Comparison of ENCODE assay signal across 10 cellular contexts in genomic region chr6:137927777-137928218, GRCh38.
A peak's percentile ranks its signal among the peaks of the same experiment; 100 is the strongest.
DNase-seq lines count a peak whose midpoint lies in the region; ATAC-seq, FAIRE-seq and TF ChIP-seq lines count a peak whose summit lies in the region.
"Had no signal": no experiment of that assay in that cellular context is flagged by ENCODE, and none has a peak within 500 bp of the region (broad histone marks: within the 10 kb centered on the region; RNA-seq: fewer than 3 reads in every experiment).

No MANE protein-coding gene starts in this region.

- H3K4me3 Mint-ChIP-seq in stimulated activated naive CD8-positive, alpha-beta T cell treated with anti-CD3 and anti-CD28 coated beads, Interleukin-15, Interleukin-2, amounts not matched to agents 100 ng/mL and 50 ng/mL, for 24 hours = peak overlapping the region; percentile 75

- H3K9me3 ChIP-seq in MM.1S (replicated peaks; ENCODE audit: insufficient read depth, low read length) = no peaks in the 10 kb centered on the region
- H3K9me3 ChIP-seq in HepG2 (ENCODE audit: low read length) = no peaks in the 10 kb centered on the region
- peaks cover 4% of the 10 kb centered on the region; the same call in 1 of the 2 replicates for H3K9me3 ChIP-seq in PC-9 (ENCODE audit: insufficient read depth, low read depth)

- in situ Hi-C loops in HepG2 (cut with HindIII; ENCODE audit: extremely low pct_ligation_motif_present, low pct_unique_long_range_greater_than_20kb) = no loop called here

- 19% methylated on average over 8 of the region's 8 CpGs for WGBS in HepG2 (ENCODE audit: low lambda C conversion rate)

- no TSS peak for BruUV-seq in HepG2 (replicated peaks; lab: Mats Ljungman, UMichigan)
- BruUV-seq in PC-9 (replicated peaks; lab: Mats Ljungman, UMichigan) = no TSS peak

- H3K27ac ChIP-seq in MM.1S (ENCODE audit: low read length) (peak overlapping the region; percentile 95), HepG2 (ENCODE audit: extremely low read length, insufficient read depth, low read length) (no peak overlapping the region), PC-9 (no peak overlapping the region)
- H3K27ac ChIP-seq: parathyroid adenoma, SK-N-MC had no signal

- TF ChIP-seq CTCF in GM12864 (IDR thresholded peaks at IDR 0.05; ENCODE audit: low read depth, low read length, missing control alignments) (no peak), MM.1S (IDR thresholded peaks at IDR 0.05; ENCODE audit: low read length) (no peak), HepG2 (CRISPR knock-in tag; IDR thresholded peaks at IDR 0.05) (no peak), PC-9 (conservative IDR thresholded peaks at IDR 0.05) (no peak)

- peak overlapping the region; percentile 66 for H3K4me2 ChIP-seq in MM.1S (ENCODE audit: low read depth, low read length)
- no peak overlapping the region for H3K4me2 ChIP-seq in HepG2 (ENCODE audit: low read depth, low read length)
- H3K4me2 ChIP-seq in PC-9 = no peak overlapping the region

- H3K4me1 ChIP-seq in MM.1S (ENCODE audit: low read length) (peaks cover 60% of the 10 kb centered on the region), HepG2 (ENCODE audit: insufficient read depth, low read length) (peaks cover 7% of the 10 kb centered on the region), PC-9 (replicated peaks; ENCODE audit: insufficient read depth) (peaks cover 45% of the 10 kb centered on the region)
- H3K4me1 ChIP-seq: parathyroid adenoma had no signal

- TF ChIP-seq POLR2A in HepG2 (IDR thresholded peaks at IDR 0.05; ENCODE audit: insufficient read depth in 1 of 2, low read depth in 2 of 2, low read length in 2 of 2) = no peak

- H3K9me3 Mint-ChIP-seq in stimulated activated naive CD8-positive, alpha-beta T cell treated with anti-CD3 and anti-CD28 coated beads, Interleukin-15, Interleukin-2, amounts not matched to agents 100 ng/mL and 50 ng/mL, for 24 hours = no peaks in the 10 kb centered on the region

- TF ChIP-seq EP300 in HepG2 (IDR thresholded peaks at IDR 0.05; ENCODE audit: low read depth in 2 of 2, low read length in 2 of 2) (no peak), HepG2 (CRISPR knock-in tag; IDR thresholded peaks at IDR 0.05; ENCODE audit: borderline replicate concordance) (no peak)

- no peak for FAIRE-seq in HepG2 (lab: Jason Lieb, UNC)

- peaks cover 33% of the 10 kb centered on the region for H3F3A ChIP-seq in MM.1S (ENCODE audit: insufficient read depth, low read length)
- peaks cover 24% of the 10 kb centered on the region; the same call in 1 of the 2 replicates for H3F3A ChIP-seq in PC-9 (ENCODE audit: insufficient read depth, low read depth)

- peaks cover 90% of the 10 kb centered on the region for H3K4me1 Mint-ChIP-seq in stimulated activated naive CD8-positive, alpha-beta T cell treated with anti-CD3 and anti-CD28 coated beads, Interleukin-15, Interleukin-2, amounts not matched to agents 100 ng/mL and 50 ng/mL, for 24 hours (ENCODE audit: low read depth)

- ATAC-seq in GM21717 (IDR thresholded peaks at IDR 0.05; ENCODE audit: unreplicated experiment) = peak; percentile 82
- ATAC-seq in HepG2 = no peak

- H3K27me3 Mint-ChIP-seq in stimulated activated naive CD8-positive, alpha-beta T cell treated with anti-CD3 and anti-CD28 coated beads, Interleukin-15, Interleukin-2, amounts not matched to agents 100 ng/mL and 50 ng/mL, for 24 hours = no peaks in the 10 kb centered on the region

- POLR2A ChIA-PET in HepG2 (lab: Yijun Ruan, JAX) = no interaction called here
- POLR2A ChIA-PET in PC-9 (lab: Charles Lee; ENCODE audit: unreplicated experiment) = no interaction called here

- H3K27ac Mint-ChIP-seq in stimulated activated naive CD8-positive, alpha-beta T cell treated with anti-CD3 and anti-CD28 coated beads, Interleukin-15, Interleukin-2, amounts not matched to agents 100 ng/mL and 50 ng/mL, for 24 hours = peak overlapping the region; percentile 99

- CTCF ChIA-PET in HepG2 (lab: Yijun Ruan, JAX; ENCODE audit: low intra/inter-chr PET ratio, low total read pairs) (no interaction called here), PC-9 (lab: Charles Lee) (no interaction called here)

- H4K20me1 ChIP-seq in MM.1S (ENCODE audit: insufficient read depth, low read length) (no peaks in the 10 kb centered on the region), HepG2 (ENCODE audit: insufficient read depth, low read length) (no peaks in the 10 kb centered on the region), PC-9 (ENCODE audit: insufficient read depth) (no peaks in the 10 kb centered on the region)

- DNase-seq in GM12864 (ENCODE audit: low read depth) (peak; percentile 91), MM.1S (peak; percentile 97), HepG2 (ENCODE audit: low spot score) (no peak), PC-9 (no peak), NCI-H510A (lab: John Stamatoyannopoulos, UW) (no peak)
- DNase-seq in activated CD8-positive, alpha-beta memory T cell treated with anti-CD3 and anti-CD28 coated beads for 48 hours (ENCODE audit: low read depth in 2 of 3, low spot score in 2 of 3) = peak; percentile 46 to 73 (median 50)

- H3K79me2 ChIP-seq in MM.1S (ENCODE audit: low read length) (no peaks in the 10 kb centered on the region), HepG2 (ENCODE audit: insufficient read depth, low read length) (no peaks in the 10 kb centered on the region), PC-9 (ENCODE audit: low read depth) (no peaks in the 10 kb centered on the region)
- H3K79me2 ChIP-seq: parathyroid adenoma had no signal

- H3K9me2 ChIP-seq in MM.1S (replicated peaks; ENCODE audit: insufficient read depth, low read length) (no peaks in the 10 kb centered on the region), PC-9 (ENCODE audit: insufficient read depth) (no peaks in the 10 kb centered on the region; the same call in 1 of the 2 replicates)

- H3K9ac ChIP-seq in MM.1S (ENCODE audit: low read length) (peak overlapping the region; percentile 66), HepG2 (ENCODE audit: insufficient read depth, low read depth, low read length) (no peak overlapping the region)
- H3K9ac ChIP-seq: parathyroid adenoma had no signal

- TF ChIP-seq RAD21 in HepG2 (CRISPR knock-in tag; IDR thresholded peaks at IDR 0.05) = no peak

- intact Hi-C loops in HepG2 (cut with micrococcal nuclease; ENCODE audit: unreplicated experiment) (loop anchor here (5.0 kb wide), 1 partner anchor 35 kb away; no protein-coding TSS in a partner anchor), PC-9 (cut with micrococcal nuclease; ENCODE audit: unreplicated experiment) (no loop called here)

- H2AFZ ChIP-seq in MM.1S (ENCODE audit: low read length) (no peak overlapping the region), HepG2 (ENCODE audit: low read length) (no peak overlapping the region), PC-9 (no peak overlapping the region)
- H2AFZ ChIP-seq: parathyroid adenoma had no signal

- H3K36me3 ChIP-seq in MM.1S (replicated peaks; ENCODE audit: insufficient read depth, low read length) (no peaks in the 10 kb centered on the region), HepG2 (replicated peaks in 1 of 2; ENCODE audit: control insufficient read depth in 1 of 2, insufficient read depth in 2 of 2, low read length in 2 of 2) (no peaks in the 10 kb centered on the region), PC-9 (ENCODE audit: low read depth) (no peaks in the 10 kb centered on the region)

- no peaks in the 10 kb centered on the region for H3K36me3 Mint-ChIP-seq in stimulated activated naive CD8-positive, alpha-beta T cell treated with anti-CD3 and anti-CD28 coated beads, Interleukin-15, Interleukin-2, amounts not matched to agents 100 ng/mL and 50 ng/mL, for 24 hours (ENCODE audit: low read depth)

- H3K4me3 ChIP-seq in GM12864 (ENCODE audit: low read depth, low read length) = peak overlapping the region; percentile 1; the same call in 1 of the 2 replicates
- H3K4me3 ChIP-seq in MM.1S (ENCODE audit: low read length) = peak overlapping the region; percentile 30
- no peak overlapping the region for H3K4me3 ChIP-seq in HepG2 (replicated peaks in 1 of 3; ENCODE audit: insufficient read depth in 1 of 3, low read depth in 2 of 3, low read length in 3 of 3)
- no peak overlapping the region for H3K4me3 ChIP-seq in PC-9
- H3K4me3 ChIP-seq: SK-N-MC had no signal

- no peaks in the 10 kb centered on the region for H3K27me3 ChIP-seq in MM.1S (replicated peaks; ENCODE audit: insufficient read depth, low read length)
- H3K27me3 ChIP-seq in HepG2 (ENCODE audit: control insufficient read depth in 1 of 2, insufficient read depth in 2 of 2, low read length in 2 of 2) = peaks cover 0 to 21% of the 10 kb centered on the region in 2 experiments; a peak in 3 of 5 replicates
- H3K27me3 ChIP-seq in PC-9 (ENCODE audit: insufficient read depth, low read depth) = no peaks in the 10 kb centered on the region

TF ChIP-seq in HepG2, 621 proteins besides CTCF, POLR2A, EP300 and RAD21 (continues in another document):
- TF ChIP-seq HNF4A (CRISPR knock-in tag; IDR thresholded peaks at IDR 0.05) (no peak), MNT (IDR thresholded peaks at IDR 0.05) (0 out of 2 replicates have a peak, but pooled peaks have one; percentile 23), ZBTB33 (CRISPR knock-in tag; IDR thresholded peaks at IDR 0.05) (0 out of 2 replicates have a peak, but pooled peaks have one; percentile 34)

Comparison
In these comparisons a context has a peak if more than half of its experiments do, and no peak if none do; other contexts are left out.
1. DNase-seq: peak in GM12864 (single experiment), MM.1S (single experiment) and activated CD8-positive, alpha-beta memory T cell treated with anti-CD3 and anti-CD28 coated beads for 48 hours (3 of 3); none in HepG2 (single experiment), PC-9 (0 of 2) and NCI-H510A (single experiment).
2. H3K4me3 ChIP-seq: peak in GM12864 (single experiment) and MM.1S (single experiment); none in HepG2 (0 of 3) and PC-9 (single experiment).